Comparison of ENCODE assay signal across 15 cellular contexts in genomic region chr15:89837830-89838178, GRCh38. TPM values are rescaled to one million over a fixed set of nuclear protein-coding genes. Genes with fewer than 3 reads are reported as not detected.
DNase-seq lines count a peak whose midpoint lies in the region; ATAC-seq and TF ChIP-seq lines count a peak whose summit lies in the region.
"Had no signal": no experiment of that assay in that cellular context is flagged by ENCODE, and none has a peak within 500 bp of the region (broad histone marks: within the 10 kb centered on the region; RNA-seq: fewer than 3 reads in every experiment).

No MANE protein-coding gene starts in this region.

- H3K36me3 ChIP-seq in ACC112 (ENCODE audit: insufficient read depth, low read length) (peaks cover 32% of the 10 kb centered on the region), RWPE2 (ENCODE audit: low read depth) (peaks cover 77% of the 10 kb centered on the region), esophagus (ENCODE audit: control insufficient read depth in 2 of 2, insufficient read depth in 2 of 2, low read length in 1 of 2) (peaks cover 0 to 14% of the 10 kb centered on the region in 2 donors), prostate gland (no peaks in the 10 kb centered on the region)

- H3K4me1 ChIP-seq in ACC112 (ENCODE audit: control insufficient read depth, insufficient read depth, low read length, unreplicated experiment): peaks cover 25% of the 10 kb centered on the region
- peaks cover 26% of the 10 kb centered on the region for H3K4me1 ChIP-seq in RWPE2 (ENCODE audit: insufficient read depth, poor library complexity, severe bottlenecking)
- peaks cover 0 to 19% of the 10 kb centered on the region in 2 donors for H3K4me1 ChIP-seq in esophagus (ENCODE audit: control insufficient read depth in 2 of 2, insufficient read depth in 2 of 2, low read length in 1 of 2)
- H3K4me1 ChIP-seq in prostate gland (replicated peaks): peaks cover 4% of the 10 kb centered on the region

- H3K27ac ChIP-seq in ACC112 (ENCODE audit: low read depth, low read length) (peak overlapping the region; percentile 97), RWPE2 (ENCODE audit: poor library complexity, severe bottlenecking) (peak overlapping the region; percentile 89), esophagus (ENCODE audit: low read depth in 2 of 2, low read length in 1 of 2) (peak overlapping the region; percentile 86 to 88), prostate gland (peak overlapping the region; percentile 88 to 90)
- H3K27ac ChIP-seq: VCaP had no signal

- H3K9me3 ChIP-seq in RWPE2 (ENCODE audit: severe bottlenecking) (no peaks in the 10 kb centered on the region), esophagus (ENCODE audit: control insufficient read depth in 2 of 2, insufficient read depth in 1 of 2, low read depth in 1 of 2, low read length in 1 of 2) (no peaks in the 10 kb centered on the region), prostate gland (no peaks in the 10 kb centered on the region)
- H3K9me3 ChIP-seq: heart right ventricle had no signal

- H2AFZ ChIP-seq in ACC112 (ENCODE audit: low read length, unreplicated experiment): no peak overlapping the region

- ATAC-seq in RWPE2 (ENCODE audit: low read depth) (no peak), GM18870 (IDR thresholded peaks at IDR 0.05; ENCODE audit: unreplicated experiment) (no peak)

- H3K27me3 ChIP-seq in ACC112 (ENCODE audit: insufficient read depth, low read length) (no peaks in the 10 kb centered on the region), RWPE2 (ENCODE audit: insufficient read depth, poor library complexity, severe bottlenecking) (no peaks in the 10 kb centered on the region), esophagus (ENCODE audit: control insufficient read depth in 1 of 2, insufficient read depth in 2 of 2, low read length in 2 of 2) (no peaks in the 10 kb centered on the region), prostate gland (replicated peaks; ENCODE audit: insufficient read depth) (no peaks in the 10 kb centered on the region)
- H3K27me3 ChIP-seq: heart right ventricle had no signal

- H3K4me3 ChIP-seq in ACC112 (ENCODE audit: low read depth, low read length): no peak overlapping the region
- H3K4me3 ChIP-seq in RWPE2 (ENCODE audit: severe bottlenecking): no peak overlapping the region
- H3K4me3 ChIP-seq in esophagus (ENCODE audit: low read depth in 1 of 2, low read length in 2 of 2): no peak overlapping the region
- no peak overlapping the region for H3K4me3 ChIP-seq in prostate gland
- H3K4me3 ChIP-seq: heart right ventricle had no signal

- WGBS in esophagus, 2 donors: 45 to 60% methylated on average over 3 of the region's 3 CpGs
- 47% methylated on average over 3 of the region's 3 CpGs for WGBS in prostate gland

- no peak for TF ChIP-seq CTCF in RWPE2 (IDR thresholded peaks at IDR 0.05; ENCODE audit: poor library complexity, severe bottlenecking)
- TF ChIP-seq CTCF in prostate gland (IDR thresholded peaks at IDR 0.05): no peak

- intact Hi-C loops in prostate gland (cut with DNase I): no loop called here

- H3K79me2 ChIP-seq in ACC112 (ENCODE audit: control insufficient read depth, insufficient read depth, low read length, unreplicated experiment): no peaks in the 10 kb centered on the region

- TF ChIP-seq POLR2A in prostate gland (IDR thresholded peaks at IDR 0.05): no peak

- DNase-seq in RWPE2 (ENCODE audit: low spot score): no peak
- no peak for DNase-seq in prostate gland (ENCODE audit: low spot score)
- DNase-seq in activated CD4-positive, CD25-positive, alpha-beta regulatory T cell treated with anti-CD3 and anti-CD28 coated beads, Interleukin-2, amount 50 U/mL, for 72 hours: no peak
- DNase-seq in mesenteric fat pad (ENCODE audit: low spot score): no peak
- no peak for DNase-seq in dedifferentiated amniotic fluid mesenchymal stem cell (ENCODE audit: extremely low spot score)
- DNase-seq: activated CD8-positive, alpha-beta memory T cell treated with anti-CD3 and anti-CD28 coated beads, Interleukin-2, amount 50 U/mL, for 48 hours; DMS153; heart right ventricle; left colon; MM.1S had no signal

RNA-seq across cellular contexts. Expression of gene ANPEP, which starts 23.2 kb away (rescaled TPM):
- 1 to 10 TPM; 1.2 to 1.4 TPM for polyA plus RNA-seq in esophagus
- total RNA-seq in prostate gland (100 to 1,000 TPM in 1 of 2 donors, 10 to 100 TPM in 1; 41.9 to 152 TPM), mesenteric fat pad (50.3 TPM)
- polyA plus RNA-seq: neural cell had no signal

RNA-seq across cellular contexts. Expression of gene AP3S2, which starts 56.0 kb away (rescaled TPM):
- polyA plus RNA-seq in esophagus: 10 to 100 TPM in 1 of 2 donors, 1 to 10 TPM in 1; 6.0 to 11.6 TPM
- total RNA-seq in prostate gland: 10 to 100 TPM; 43.7 to 44.7 TPM
- 27.3 TPM for total RNA-seq in mesenteric fat pad
